15 cellular contexts compared by ENCODE assay signal in the genomic region with DNA sequence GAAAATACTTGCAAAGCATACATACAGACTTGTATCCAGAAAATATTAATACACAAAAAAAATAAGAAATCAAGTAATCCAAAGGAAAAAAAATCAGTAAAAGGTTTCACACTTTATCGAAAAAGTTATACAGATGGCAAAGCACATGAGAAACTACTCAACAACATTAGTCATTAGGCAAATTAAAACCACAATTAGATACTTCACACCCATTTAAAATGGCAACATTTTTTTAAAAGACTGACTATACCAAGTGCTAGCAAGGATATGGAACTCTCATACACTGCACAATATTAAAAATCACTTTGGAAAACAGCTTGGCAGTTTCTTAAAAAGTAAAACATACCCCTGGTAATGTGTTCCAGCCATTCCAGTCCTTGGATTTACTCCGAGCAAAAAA.
DNase-seq lines count a peak whose midpoint lies in the region; ATAC-seq, FAIRE-seq and TF ChIP-seq lines count a peak whose summit lies in the region.
"Had no signal": no experiment of that assay in that cellular context is flagged by ENCODE, and none has a peak within 500 bp of the region (broad histone marks: within the 10 kb centered on the region; RNA-seq: fewer than 3 reads in every experiment).

No MANE protein-coding gene starts in this region.

- H3K4me1 ChIP-seq in aorta (ENCODE audit: control insufficient read depth in 1 of 2, insufficient read depth in 2 of 2, low read length in 2 of 2): peaks cover 0 to 8% of the 10 kb centered on the region in 2 donors

- WGBS in aorta, 2 donors: 55 to 58% methylated on average over 2 of the region's 2 CpGs

- H3K36me3 ChIP-seq in bronchial epithelial cell (ENCODE audit: control insufficient read depth, insufficient read depth, low read length) (no peaks in the 10 kb centered on the region), aorta (ENCODE audit: control insufficient read depth in 1 of 2, insufficient read depth in 2 of 2, low read length in 1 of 2) (no peaks in the 10 kb centered on the region)

- no peaks in the 10 kb centered on the region for H3K9me3 Mint-ChIP-seq in activated CD8-positive, alpha-beta T cell treated with anti-CD3 and anti-CD28 coated beads for 36 hours
- H3K9me3 Mint-ChIP-seq in activated CD8-positive, alpha-beta T cell treated with anti-CD3 and anti-CD28 coated beads, Interleukin-2, amount 10 ng/mL, durations not matched to agents 7 days and 5 days (ENCODE audit: insufficient read depth): no peaks in the 10 kb centered on the region
- H3K9me3 Mint-ChIP-seq: CD4-positive, alpha-beta memory T cell; H9 had no signal

- peaks cover 5% of the 10 kb centered on the region for H3K36me3 Mint-ChIP-seq in activated CD8-positive, alpha-beta T cell treated with anti-CD3 and anti-CD28 coated beads for 36 hours (ENCODE audit: low read depth)
- peaks cover 8% of the 10 kb centered on the region for H3K36me3 Mint-ChIP-seq in activated CD8-positive, alpha-beta T cell treated with anti-CD3 and anti-CD28 coated beads, Interleukin-2, amount 10 ng/mL, durations not matched to agents 7 days and 5 days (ENCODE audit: low read depth)
- peaks cover 5% of the 10 kb centered on the region for H3K36me3 Mint-ChIP-seq in T-helper 17 cell (ENCODE audit: low read depth)

- DNase-seq in activated CD8-positive, alpha-beta T cell treated with anti-CD3 and anti-CD28 coated beads for 36 hours: no peak
- no peak for DNase-seq in activated CD8-positive, alpha-beta T cell treated with anti-CD3 and anti-CD28 coated beads, Interleukin-2, amount 10 ng/mL, durations not matched to agents 7 days and 5 days
- DNase-seq in T-helper 17 cell (no peak), bronchial epithelial cell (ENCODE audit: low read depth) (peak; percentile 40), omental fat pad (ENCODE audit: low spot score) (no peak), aorta (no peak)
- DNase-seq: ACHN; CD4-positive, alpha-beta memory T cell; DMS79; GOT3; H9 had no signal

- peak; percentile 42 for ATAC-seq in activated CD8-positive, alpha-beta T cell treated with anti-CD3 and anti-CD28 coated beads for 36 hours
- no peak for ATAC-seq in activated CD8-positive, alpha-beta T cell treated with anti-CD3 and anti-CD28 coated beads, Interleukin-2, amount 10 ng/mL, durations not matched to agents 7 days and 5 days
- no peak for ATAC-seq in T-helper 17 cell
- ATAC-seq in GM19463 (IDR thresholded peaks at IDR 0.05; ENCODE audit: unreplicated experiment): no peak
- ATAC-seq in omental fat pad (ENCODE audit: low FRiP score): no peak
- no peak for ATAC-seq in aorta (ENCODE audit: low FRiP score)

- H3K27ac Mint-ChIP-seq in activated CD8-positive, alpha-beta T cell treated with anti-CD3 and anti-CD28 coated beads for 36 hours: no peak overlapping the region
- no peak overlapping the region for H3K27ac Mint-ChIP-seq in activated CD8-positive, alpha-beta T cell treated with anti-CD3 and anti-CD28 coated beads, Interleukin-2, amount 10 ng/mL, durations not matched to agents 7 days and 5 days
- H3K27ac Mint-ChIP-seq in T-helper 17 cell: peak overlapping the region; percentile 41

- H3K9me3 ChIP-seq in T-helper 17 cell (ENCODE audit: control insufficient read depth, low read length, poor library complexity, severe bottlenecking) (no peaks in the 10 kb centered on the region), aorta (ENCODE audit: control insufficient read depth, low read length) (no peaks in the 10 kb centered on the region)

- peaks cover 49% of the 10 kb centered on the region for H3K4me1 Mint-ChIP-seq in activated CD8-positive, alpha-beta T cell treated with anti-CD3 and anti-CD28 coated beads for 36 hours (ENCODE audit: low read depth)
- peaks cover 3% of the 10 kb centered on the region for H3K4me1 Mint-ChIP-seq in activated CD8-positive, alpha-beta T cell treated with anti-CD3 and anti-CD28 coated beads, Interleukin-2, amount 10 ng/mL, durations not matched to agents 7 days and 5 days (ENCODE audit: low read depth)
- H3K4me1 Mint-ChIP-seq in T-helper 17 cell: peaks cover 63% of the 10 kb centered on the region

- no peak overlapping the region for H3K27ac ChIP-seq in aorta (ENCODE audit: low read depth in 1 of 2, low read length in 2 of 2)
- H3K27ac ChIP-seq: BLaER1 treated with 17β-estradiol and CSF1 and Interleukin-3, amounts not matched to agents 10 nM and 100 nM had no signal

- POLR2A ChIA-PET in activated CD8-positive, alpha-beta T cell treated with anti-CD3 and anti-CD28 coated beads for 36 hours (lab: Charles Lee): no interaction called here
- POLR2A ChIA-PET in activated CD8-positive, alpha-beta T cell treated with anti-CD3 and anti-CD28 coated beads, Interleukin-2, amount 10 ng/mL, durations not matched to agents 7 days and 5 days (lab: Charles Lee): interaction anchor here (0.6 kb wide), 1 partner anchor 67 kb away, joined by 3 read pairs; no protein-coding TSS in a partner anchor

- no peak overlapping the region for H3K4me3 Mint-ChIP-seq in activated CD8-positive, alpha-beta T cell treated with anti-CD3 and anti-CD28 coated beads for 36 hours
- H3K4me3 Mint-ChIP-seq in activated CD8-positive, alpha-beta T cell treated with anti-CD3 and anti-CD28 coated beads, Interleukin-2, amount 10 ng/mL, durations not matched to agents 7 days and 5 days: no peak overlapping the region
- H3K4me3 Mint-ChIP-seq in T-helper 17 cell: no peak overlapping the region
- H3K4me3 Mint-ChIP-seq: H9 had no signal

- H3K4me3 ChIP-seq in bronchial epithelial cell (ENCODE audit: low read depth, low read length) (no peak overlapping the region), aorta (ENCODE audit: low read length in 2 of 2) (no peak overlapping the region)
- H3K4me3 ChIP-seq: BLaER1 treated with 17β-estradiol and CSF1 and Interleukin-3, amounts not matched to agents 10 nM and 100 nM had no signal

- CTCF ChIA-PET in activated CD8-positive, alpha-beta T cell treated with anti-CD3 and anti-CD28 coated beads for 36 hours (lab: Charles Lee): interaction anchor here (0.7 to 1.9 kb wide), 2 partner anchors 12 to 70 kb away, joined by 3 to 6 read pairs; no protein-coding TSS in a partner anchor
- CTCF ChIA-PET in activated CD8-positive, alpha-beta T cell treated with anti-CD3 and anti-CD28 coated beads, Interleukin-2, amount 10 ng/mL, durations not matched to agents 7 days and 5 days (lab: Charles Lee): interaction anchor here (0.6 to 1.4 kb wide), 2 partner anchors 12 to 64 kb away, joined by 3 read pairs; no protein-coding TSS in a partner anchor

- FAIRE-seq in bronchial epithelial cell (lab: Jason Lieb, UNC) (no peak), islet of Langerhans (lab: Jason Lieb, UNC) (peak; percentile 49)
- FAIRE-seq: GM12891 had no signal

- intact Hi-C loops in activated CD8-positive, alpha-beta T cell treated with anti-CD3 and anti-CD28 coated beads for 36 hours (cut with micrococcal nuclease): no loop called here
- intact Hi-C loops in aorta (cut with DNase I): no loop called here

- no peaks in the 10 kb centered on the region for H3K27me3 Mint-ChIP-seq in activated CD8-positive, alpha-beta T cell treated with anti-CD3 and anti-CD28 coated beads for 36 hours
- H3K27me3 Mint-ChIP-seq in activated CD8-positive, alpha-beta T cell treated with anti-CD3 and anti-CD28 coated beads, Interleukin-2, amount 10 ng/mL, durations not matched to agents 7 days and 5 days (ENCODE audit: low read depth): no peaks in the 10 kb centered on the region
- H3K27me3 Mint-ChIP-seq in T-helper 17 cell: no peaks in the 10 kb centered on the region
- H3K27me3 Mint-ChIP-seq: CD4-positive, alpha-beta memory T cell had no signal

- no peak for TF ChIP-seq CTCF in activated CD8-positive, alpha-beta T cell treated with anti-CD3 and anti-CD28 coated beads for 36 hours (IDR thresholded peaks at IDR 0.05)
- TF ChIP-seq CTCF in bronchial epithelial cell (IDR thresholded peaks at IDR 0.05; ENCODE audit: insufficient read depth, low read length, severe bottlenecking) (no peak), omental fat pad (IDR thresholded peaks at IDR 0.05) (no peak)

- H3K27me3 ChIP-seq in bronchial epithelial cell (ENCODE audit: control insufficient read depth, insufficient read depth, low read length) (no peaks in the 10 kb centered on the region), aorta (ENCODE audit: control insufficient read depth in 1 of 2, insufficient read depth in 2 of 2, low read length in 1 of 2) (no peaks in the 10 kb centered on the region)
- H3K27me3 ChIP-seq: BLaER1 treated with 17β-estradiol and CSF1 and Interleukin-3, amounts not matched to agents 10 nM and 100 nM had no signal
